ENCODE assay signal across 1 cellular context in genomic region chr19:49113762-49114629, GRCh38.
TF ChIP-seq lines count a peak whose summit lies in the region.

Gene LIN7B, plus strand, starts transcription at chr19:49114370. Its CDS starts 35 bp downstream, at chr19:49114405.

TF ChIP-seq in K562, 482 proteins besides CTCF, POLR2A, EP300 and RAD21 (continued from another document and continues in another):
- TF ChIP-seq, protein P1, sequence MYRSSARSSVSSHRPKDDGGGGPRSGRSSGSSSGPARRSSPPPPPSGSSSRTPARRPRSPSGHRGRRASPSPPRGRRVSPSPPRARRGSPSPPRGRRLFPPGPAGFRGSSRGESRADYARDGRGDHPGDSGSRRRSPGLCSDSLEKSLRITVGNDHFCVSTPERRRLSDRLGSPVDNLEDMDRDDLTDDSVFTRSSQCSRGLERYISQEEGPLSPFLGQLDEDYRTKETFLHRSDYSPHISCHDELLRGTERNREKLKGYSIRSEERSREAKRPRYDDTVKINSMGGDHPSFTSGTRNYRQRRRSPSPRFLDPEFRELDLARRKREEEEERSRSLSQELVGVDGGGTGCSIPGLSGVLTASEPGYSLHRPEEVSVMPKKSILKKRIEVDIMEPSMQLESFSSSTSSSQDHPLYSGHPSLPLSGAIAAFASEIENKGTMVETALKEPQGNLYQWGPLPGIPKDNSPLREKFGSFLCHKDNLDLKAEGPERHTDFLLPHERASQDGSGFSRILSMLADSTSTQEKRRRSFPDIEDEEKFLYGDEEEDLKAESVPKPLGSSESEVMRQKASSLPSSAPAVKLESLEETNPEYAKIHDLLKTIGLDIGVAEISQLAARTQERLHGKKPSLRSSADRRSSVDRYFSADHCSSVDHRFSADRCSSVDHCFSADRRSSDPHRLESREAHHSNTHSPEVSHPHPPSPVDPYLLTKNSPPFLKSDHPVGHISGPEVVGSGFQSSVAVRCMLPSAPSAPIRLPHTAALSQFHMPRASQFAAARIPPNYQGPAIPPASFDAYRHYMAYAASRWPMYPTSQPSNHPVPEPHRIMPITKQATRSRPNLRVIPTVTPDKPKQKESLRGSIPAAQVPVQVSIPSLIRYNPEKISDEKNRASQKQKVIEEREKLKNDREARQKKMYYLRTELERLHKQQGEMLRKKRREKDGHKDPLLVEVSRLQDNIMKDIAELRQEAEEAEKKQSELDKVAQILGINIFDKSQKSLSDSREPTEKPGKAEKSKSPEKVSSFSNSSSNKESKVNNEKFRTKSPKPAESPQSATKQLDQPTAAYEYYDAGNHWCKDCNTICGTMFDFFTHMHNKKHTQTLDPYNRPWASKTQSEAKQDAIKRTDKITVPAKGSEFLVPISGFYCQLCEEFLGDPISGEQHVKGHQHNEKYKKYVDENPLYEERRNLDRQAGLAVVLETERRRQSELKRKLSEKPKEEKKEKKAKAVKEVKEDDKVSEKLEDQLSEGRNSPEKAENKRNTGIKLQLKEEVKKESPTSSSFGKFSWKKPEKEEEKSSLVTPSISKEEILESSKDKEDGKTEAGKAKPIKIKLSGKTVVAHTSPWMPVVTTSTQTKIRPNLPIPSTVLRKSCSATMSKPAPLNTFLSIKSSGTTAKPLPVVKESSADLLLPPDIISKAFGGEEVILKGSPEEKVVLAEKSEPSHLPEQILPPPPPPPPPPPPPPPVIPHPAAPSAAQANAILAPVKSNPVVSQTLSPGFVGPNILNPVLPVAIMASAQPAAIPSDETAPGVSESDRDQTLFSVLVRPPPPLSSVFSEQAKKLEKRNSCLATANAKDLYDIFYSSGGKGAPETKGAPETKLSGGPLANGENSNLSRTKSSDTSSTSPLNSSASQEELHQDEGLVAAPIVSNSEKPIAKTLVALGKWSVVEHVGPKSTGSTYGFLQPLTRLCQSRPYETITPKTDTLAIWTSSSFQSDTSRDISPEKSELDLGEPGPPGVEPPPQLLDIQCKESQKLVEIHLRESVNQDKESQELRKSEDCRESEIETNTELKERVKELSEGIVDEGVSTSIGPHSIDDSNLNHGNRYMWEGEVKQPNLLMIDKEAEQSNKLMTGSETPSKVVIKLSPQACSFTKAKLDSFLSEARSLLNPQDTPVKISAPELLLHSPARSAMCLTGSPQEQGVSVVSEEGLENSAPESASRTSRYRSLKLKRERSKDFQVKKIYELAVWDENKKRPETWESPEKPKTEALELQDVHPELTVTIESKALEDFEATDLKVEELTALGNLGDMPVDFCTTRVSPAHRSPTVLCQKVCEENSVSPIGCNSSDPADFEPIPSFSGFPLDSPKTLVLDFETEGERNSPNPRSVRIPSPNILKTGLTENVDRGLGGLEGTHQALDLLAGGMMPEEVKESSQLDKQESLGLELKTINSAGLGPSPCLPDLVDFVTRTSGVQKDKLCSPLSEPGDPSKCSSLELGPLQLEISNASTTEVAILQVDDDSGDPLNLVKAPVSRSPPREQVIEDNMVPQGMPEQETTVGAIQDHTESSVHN (IDR thresholded peaks at IDR 0.05; ENCODE audit: borderline replicate concordance in 1 of 2, low read depth in 1 of 2): no peak
- TF ChIP-seq ZHX1 (conservative IDR thresholded peaks at IDR 0.05; ENCODE audit: low read length) (no peak), CHD2 (IDR thresholded peaks at IDR 0.05; ENCODE audit: low read depth, low read length) (no peak), KDM2B (CRISPR knock-in tag; IDR thresholded peaks at IDR 0.05) (no peak), COPS2 (conservative IDR thresholded peaks at IDR 0.05) (no peak), ZNF77 (CRISPR knock-in tag; IDR thresholded peaks at IDR 0.05) (no peak), MEF2D (tag; conservative IDR thresholded peaks at IDR 0.05; ENCODE audit: low read depth) (no peak), BCL6 (CRISPR knock-in tag; IDR thresholded peaks at IDR 0.05) (no peak), THRAP3 (IDR thresholded peaks at IDR 0.05; ENCODE audit: borderline replicate concordance) (no peak), ZNF444 (CRISPR knock-in tag; IDR thresholded peaks at IDR 0.05) (no peak), NCOA4 (IDR thresholded peaks at IDR 0.05; ENCODE audit: partially characterized antibody) (peak; percentile 26), SMAD4 (CRISPR knock-in tag; conservative IDR thresholded peaks at IDR 0.05) (peak; percentile 87), CLOCK (CRISPR knock-in tag; IDR thresholded peaks at IDR 0.05; ENCODE audit: borderline replicate concordance) (no peak), PCBP1 (IDR thresholded peaks at IDR 0.05; ENCODE audit: low read depth, low read length, poor library complexity, severe bottlenecking) (no peak), ZBTB2 (IDR thresholded peaks at IDR 0.05) (0 out of 2 replicates have a peak, but pooled peaks have one; percentile 52), SNAPC5 (CRISPR knock-in tag; IDR thresholded peaks at IDR 0.05) (no peak), AFF4 (CRISPR knock-in tag; IDR thresholded peaks at IDR 0.05) (0 out of 2 replicates have a peak, but pooled peaks have one; percentile 22), SLC30A9 (CRISPR knock-in tag; IDR thresholded peaks at IDR 0.05) (no peak), ZNF3 (CRISPR knock-in tag; IDR thresholded peaks at IDR 0.05) (no peak), BRF1 (IDR thresholded peaks at IDR 0.05; ENCODE audit: borderline replicate concordance, extremely low read depth, insufficient read length) (no peak), RBM22 (IDR thresholded peaks at IDR 0.05; ENCODE audit: low read depth, low read length, poor library complexity, severe bottlenecking) (no peak), PRMT5 (CRISPR knock-in tag; IDR thresholded peaks at IDR 0.05) (no peak), DACH1 (IDR thresholded peaks at IDR 0.05; ENCODE audit: partially characterized antibody) (peak; percentile 7), RBM14 (IDR thresholded peaks at IDR 0.05; ENCODE audit: borderline replicate concordance, insufficient read depth, low read depth, low read length) (no peak)
- TF ChIP-seq, protein P2, sequence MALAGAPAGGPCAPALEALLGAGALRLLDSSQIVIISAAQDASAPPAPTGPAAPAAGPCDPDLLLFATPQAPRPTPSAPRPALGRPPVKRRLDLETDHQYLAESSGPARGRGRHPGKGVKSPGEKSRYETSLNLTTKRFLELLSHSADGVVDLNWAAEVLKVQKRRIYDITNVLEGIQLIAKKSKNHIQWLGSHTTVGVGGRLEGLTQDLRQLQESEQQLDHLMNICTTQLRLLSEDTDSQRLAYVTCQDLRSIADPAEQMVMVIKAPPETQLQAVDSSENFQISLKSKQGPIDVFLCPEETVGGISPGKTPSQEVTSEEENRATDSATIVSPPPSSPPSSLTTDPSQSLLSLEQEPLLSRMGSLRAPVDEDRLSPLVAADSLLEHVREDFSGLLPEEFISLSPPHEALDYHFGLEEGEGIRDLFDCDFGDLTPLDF (CRISPR knock-in tag; IDR thresholded peaks at IDR 0.05): 0 out of 2 replicates have a peak, but pooled peaks have one; percentile 46
- TF ChIP-seq, protein P3, sequence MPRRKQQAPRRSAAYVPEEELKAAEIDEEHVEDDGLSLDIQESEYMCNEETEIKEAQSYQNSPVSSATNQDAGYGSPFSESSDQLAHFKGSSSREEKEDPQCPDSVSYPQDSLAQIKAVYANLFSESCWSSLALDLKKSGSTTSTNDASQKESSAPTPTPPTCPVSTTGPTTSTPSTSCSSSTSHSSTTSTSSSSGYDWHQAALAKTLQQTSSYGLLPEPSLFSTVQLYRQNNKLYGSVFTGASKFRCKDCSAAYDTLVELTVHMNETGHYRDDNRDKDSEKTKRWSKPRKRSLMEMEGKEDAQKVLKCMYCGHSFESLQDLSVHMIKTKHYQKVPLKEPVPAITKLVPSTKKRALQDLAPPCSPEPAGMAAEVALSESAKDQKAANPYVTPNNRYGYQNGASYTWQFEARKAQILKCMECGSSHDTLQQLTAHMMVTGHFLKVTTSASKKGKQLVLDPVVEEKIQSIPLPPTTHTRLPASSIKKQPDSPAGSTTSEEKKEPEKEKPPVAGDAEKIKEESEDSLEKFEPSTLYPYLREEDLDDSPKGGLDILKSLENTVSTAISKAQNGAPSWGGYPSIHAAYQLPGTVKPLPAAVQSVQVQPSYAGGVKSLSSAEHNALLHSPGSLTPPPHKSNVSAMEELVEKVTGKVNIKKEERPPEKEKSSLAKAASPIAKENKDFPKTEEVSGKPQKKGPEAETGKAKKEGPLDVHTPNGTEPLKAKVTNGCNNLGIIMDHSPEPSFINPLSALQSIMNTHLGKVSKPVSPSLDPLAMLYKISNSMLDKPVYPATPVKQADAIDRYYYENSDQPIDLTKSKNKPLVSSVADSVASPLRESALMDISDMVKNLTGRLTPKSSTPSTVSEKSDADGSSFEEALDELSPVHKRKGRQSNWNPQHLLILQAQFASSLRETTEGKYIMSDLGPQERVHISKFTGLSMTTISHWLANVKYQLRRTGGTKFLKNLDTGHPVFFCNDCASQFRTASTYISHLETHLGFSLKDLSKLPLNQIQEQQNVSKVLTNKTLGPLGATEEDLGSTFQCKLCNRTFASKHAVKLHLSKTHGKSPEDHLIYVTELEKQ (CRISPR knock-in tag; IDR thresholded peaks at IDR 0.05): no peak
